ENCODE assay signal across 1 cellular context in the genomic region with DNA sequence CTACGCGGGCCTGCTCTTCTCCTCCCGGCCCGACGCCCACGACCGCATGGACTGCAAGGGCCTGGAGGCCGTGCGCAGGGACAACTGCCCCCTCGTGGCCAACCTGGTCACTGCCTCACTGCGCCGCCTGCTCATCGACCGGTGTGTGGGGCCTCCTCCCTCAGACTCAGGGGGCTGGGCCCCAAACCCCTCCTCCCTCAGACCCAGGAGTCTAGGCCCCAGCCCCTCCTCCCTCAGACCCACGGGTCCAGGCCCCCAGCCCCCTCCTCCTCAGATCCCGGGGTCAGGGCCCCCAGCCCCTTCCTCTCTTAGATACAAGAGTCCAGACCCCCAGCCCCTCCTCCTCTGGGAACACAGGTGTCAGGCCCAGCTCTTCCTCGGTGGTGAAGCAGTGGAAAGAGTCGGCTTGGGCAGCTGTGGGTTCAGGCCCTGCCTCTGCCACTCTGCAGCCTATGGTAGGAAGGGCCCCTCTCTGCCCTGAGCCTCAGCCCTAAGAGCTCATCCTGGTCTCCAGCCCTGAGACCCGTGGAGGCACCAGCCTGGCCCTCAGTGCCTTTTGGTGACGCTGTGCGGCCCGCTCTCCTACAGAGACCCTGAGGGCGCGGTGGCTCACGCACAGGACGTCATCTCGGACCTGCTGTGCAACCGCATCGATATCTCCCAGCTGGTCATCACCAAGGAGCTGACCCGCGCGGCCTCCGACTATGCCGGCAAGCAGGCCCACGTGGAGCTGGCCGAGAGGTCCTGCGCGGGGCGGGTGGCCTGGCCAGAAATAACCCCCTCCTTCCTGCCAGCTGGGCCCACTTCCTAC.
TF ChIP-seq lines count a peak whose summit lies in the region.

No MANE protein-coding gene starts in this region.

TF ChIP-seq in GM12878, 131 proteins besides CTCF, POLR2A, EP300 and RAD21 (continues in another document):
- no peak for TF ChIP-seq ESRRA (IDR thresholded peaks at IDR 0.05; ENCODE audit: low read length)
- TF ChIP-seq, protein P1, sequence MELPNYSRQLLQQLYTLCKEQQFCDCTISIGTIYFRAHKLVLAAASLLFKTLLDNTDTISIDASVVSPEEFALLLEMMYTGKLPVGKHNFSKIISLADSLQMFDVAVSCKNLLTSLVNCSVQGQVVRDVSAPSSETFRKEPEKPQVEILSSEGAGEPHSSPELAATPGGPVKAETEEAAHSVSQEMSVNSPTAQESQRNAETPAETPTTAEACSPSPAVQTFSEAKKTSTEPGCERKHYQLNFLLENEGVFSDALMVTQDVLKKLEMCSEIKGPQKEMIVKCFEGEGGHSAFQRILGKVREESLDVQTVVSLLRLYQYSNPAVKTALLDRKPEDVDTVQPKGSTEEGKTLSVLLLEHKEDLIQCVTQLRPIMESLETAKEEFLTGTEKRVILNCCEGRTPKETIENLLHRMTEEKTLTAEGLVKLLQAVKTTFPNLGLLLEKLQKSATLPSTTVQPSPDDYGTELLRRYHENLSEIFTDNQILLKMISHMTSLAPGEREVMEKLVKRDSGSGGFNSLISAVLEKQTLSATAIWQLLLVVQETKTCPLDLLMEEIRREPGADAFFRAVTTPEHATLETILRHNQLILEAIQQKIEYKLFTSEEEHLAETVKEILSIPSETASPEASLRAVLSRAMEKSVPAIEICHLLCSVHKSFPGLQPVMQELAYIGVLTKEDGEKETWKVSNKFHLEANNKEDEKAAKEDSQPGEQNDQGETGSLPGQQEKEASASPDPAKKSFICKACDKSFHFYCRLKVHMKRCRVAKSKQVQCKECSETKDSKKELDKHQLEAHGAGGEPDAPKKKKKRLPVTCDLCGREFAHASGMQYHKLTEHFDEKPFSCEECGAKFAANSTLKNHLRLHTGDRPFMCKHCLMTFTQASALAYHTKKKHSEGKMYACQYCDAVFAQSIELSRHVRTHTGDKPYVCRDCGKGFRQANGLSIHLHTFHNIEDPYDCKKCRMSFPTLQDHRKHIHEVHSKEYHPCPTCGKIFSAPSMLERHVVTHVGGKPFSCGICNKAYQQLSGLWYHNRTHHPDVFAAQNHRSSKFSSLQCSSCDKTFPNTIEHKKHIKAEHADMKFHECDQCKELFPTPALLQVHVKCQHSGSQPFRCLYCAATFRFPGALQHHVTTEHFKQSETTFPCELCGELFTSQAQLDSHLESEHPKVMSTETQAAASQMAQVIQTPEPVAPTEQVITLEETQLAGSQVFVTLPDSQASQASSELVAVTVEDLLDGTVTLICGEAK (IDR thresholded peaks at IDR 0.05; ENCODE audit: borderline replicate concordance), result no peak
- TF ChIP-seq STAT1 (conservative IDR thresholded peaks at IDR 0.05), result no peak
- TF ChIP-seq, protein P2, sequence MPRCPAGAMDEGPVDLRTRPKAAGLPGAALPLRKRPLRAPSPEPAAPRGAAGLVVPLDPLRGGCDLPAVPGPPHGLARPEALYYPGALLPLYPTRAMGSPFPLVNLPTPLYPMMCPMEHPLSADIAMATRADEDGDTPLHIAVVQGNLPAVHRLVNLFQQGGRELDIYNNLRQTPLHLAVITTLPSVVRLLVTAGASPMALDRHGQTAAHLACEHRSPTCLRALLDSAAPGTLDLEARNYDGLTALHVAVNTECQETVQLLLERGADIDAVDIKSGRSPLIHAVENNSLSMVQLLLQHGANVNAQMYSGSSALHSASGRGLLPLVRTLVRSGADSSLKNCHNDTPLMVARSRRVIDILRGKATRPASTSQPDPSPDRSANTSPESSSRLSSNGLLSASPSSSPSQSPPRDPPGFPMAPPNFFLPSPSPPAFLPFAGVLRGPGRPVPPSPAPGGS (IDR thresholded peaks at IDR 0.05; ENCODE audit: borderline replicate concordance, insufficient read depth, low read depth, low read length, poor library complexity, severe bottlenecking), result no peak
- no peak for TF ChIP-seq ZBTB11 (CRISPR knock-in tag; IDR thresholded peaks at IDR 0.05)
- no peak for TF ChIP-seq MYB (IDR thresholded peaks at IDR 0.05; ENCODE audit: borderline replicate concordance, low read depth, low read length)
- TF ChIP-seq BHLHE40 (IDR thresholded peaks at IDR 0.05; ENCODE audit: borderline replicate concordance in 1 of 2, low read depth in 2 of 2, low read length in 1 of 2), result peak; percentile 37 to 63; a peak in 2 of 4 replicates
- peak; percentile 75 for TF ChIP-seq ZNF687 (IDR thresholded peaks at IDR 0.05)
- TF ChIP-seq YBX1 (IDR thresholded peaks at IDR 0.05), result no peak
- no peak for TF ChIP-seq ASH2L (IDR thresholded peaks at IDR 0.05; ENCODE audit: borderline replicate concordance, low read depth)
- TF ChIP-seq ATF2 (IDR thresholded peaks at IDR 0.05; ENCODE audit: low read length), result no peak
- no peak for TF ChIP-seq IRF3 (IDR thresholded peaks at IDR 0.05)
- TF ChIP-seq, protein P3, sequence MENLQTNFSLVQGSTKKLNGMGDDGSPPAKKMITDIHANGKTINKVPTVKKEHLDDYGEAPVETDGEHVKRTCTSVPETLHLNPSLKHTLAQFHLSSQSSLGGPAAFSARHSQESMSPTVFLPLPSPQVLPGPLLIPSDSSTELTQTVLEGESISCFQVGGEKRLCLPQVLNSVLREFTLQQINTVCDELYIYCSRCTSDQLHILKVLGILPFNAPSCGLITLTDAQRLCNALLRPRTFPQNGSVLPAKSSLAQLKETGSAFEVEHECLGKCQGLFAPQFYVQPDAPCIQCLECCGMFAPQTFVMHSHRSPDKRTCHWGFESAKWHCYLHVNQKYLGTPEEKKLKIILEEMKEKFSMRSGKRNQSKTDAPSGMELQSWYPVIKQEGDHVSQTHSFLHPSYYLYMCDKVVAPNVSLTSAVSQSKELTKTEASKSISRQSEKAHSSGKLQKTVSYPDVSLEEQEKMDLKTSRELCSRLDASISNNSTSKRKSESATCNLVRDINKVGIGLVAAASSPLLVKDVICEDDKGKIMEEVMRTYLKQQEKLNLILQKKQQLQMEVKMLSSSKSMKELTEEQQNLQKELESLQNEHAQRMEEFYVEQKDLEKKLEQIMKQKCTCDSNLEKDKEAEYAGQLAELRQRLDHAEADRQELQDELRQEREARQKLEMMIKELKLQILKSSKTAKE (IDR thresholded peaks at IDR 0.05; ENCODE audit: low read depth, poor library complexity, severe bottlenecking), result no peak
- TF ChIP-seq POLR2AphosphoS2 (IDR thresholded peaks at IDR 0.05; ENCODE audit: low read depth, low read length), result no peak; the same call in 1 of the 2 replicates
- peak; percentile 31 for TF ChIP-seq SP1 (IDR thresholded peaks at IDR 0.05; ENCODE audit: low read depth, low read length)
- TF ChIP-seq SPI1 (IDR thresholded peaks at IDR 0.05; ENCODE audit: borderline replicate concordance, insufficient read depth, low read depth, low read length), result no peak
- TF ChIP-seq HDAC6 (IDR thresholded peaks at IDR 0.05; ENCODE audit: unreplicated experiment), result no peak
- TF ChIP-seq, protein P4, sequence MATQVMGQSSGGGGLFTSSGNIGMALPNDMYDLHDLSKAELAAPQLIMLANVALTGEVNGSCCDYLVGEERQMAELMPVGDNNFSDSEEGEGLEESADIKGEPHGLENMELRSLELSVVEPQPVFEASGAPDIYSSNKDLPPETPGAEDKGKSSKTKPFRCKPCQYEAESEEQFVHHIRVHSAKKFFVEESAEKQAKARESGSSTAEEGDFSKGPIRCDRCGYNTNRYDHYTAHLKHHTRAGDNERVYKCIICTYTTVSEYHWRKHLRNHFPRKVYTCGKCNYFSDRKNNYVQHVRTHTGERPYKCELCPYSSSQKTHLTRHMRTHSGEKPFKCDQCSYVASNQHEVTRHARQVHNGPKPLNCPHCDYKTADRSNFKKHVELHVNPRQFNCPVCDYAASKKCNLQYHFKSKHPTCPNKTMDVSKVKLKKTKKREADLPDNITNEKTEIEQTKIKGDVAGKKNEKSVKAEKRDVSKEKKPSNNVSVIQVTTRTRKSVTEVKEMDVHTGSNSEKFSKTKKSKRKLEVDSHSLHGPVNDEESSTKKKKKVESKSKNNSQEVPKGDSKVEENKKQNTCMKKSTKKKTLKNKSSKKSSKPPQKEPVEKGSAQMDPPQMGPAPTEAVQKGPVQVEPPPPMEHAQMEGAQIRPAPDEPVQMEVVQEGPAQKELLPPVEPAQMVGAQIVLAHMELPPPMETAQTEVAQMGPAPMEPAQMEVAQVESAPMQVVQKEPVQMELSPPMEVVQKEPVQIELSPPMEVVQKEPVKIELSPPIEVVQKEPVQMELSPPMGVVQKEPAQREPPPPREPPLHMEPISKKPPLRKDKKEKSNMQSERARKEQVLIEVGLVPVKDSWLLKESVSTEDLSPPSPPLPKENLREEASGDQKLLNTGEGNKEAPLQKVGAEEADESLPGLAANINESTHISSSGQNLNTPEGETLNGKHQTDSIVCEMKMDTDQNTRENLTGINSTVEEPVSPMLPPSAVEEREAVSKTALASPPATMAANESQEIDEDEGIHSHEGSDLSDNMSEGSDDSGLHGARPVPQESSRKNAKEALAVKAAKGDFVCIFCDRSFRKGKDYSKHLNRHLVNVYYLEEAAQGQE (IDR thresholded peaks at IDR 0.05; ENCODE audit: low read depth, low read length), result no peak
- peak; percentile 62 for TF ChIP-seq BACH1 (IDR thresholded peaks at IDR 0.05; ENCODE audit: borderline replicate concordance)
- peak; percentile 73 for TF ChIP-seq NBN (IDR thresholded peaks at IDR 0.05)
- no peak for TF ChIP-seq PML (IDR thresholded peaks at IDR 0.05; ENCODE audit: low read length)
- TF ChIP-seq, protein P5, sequence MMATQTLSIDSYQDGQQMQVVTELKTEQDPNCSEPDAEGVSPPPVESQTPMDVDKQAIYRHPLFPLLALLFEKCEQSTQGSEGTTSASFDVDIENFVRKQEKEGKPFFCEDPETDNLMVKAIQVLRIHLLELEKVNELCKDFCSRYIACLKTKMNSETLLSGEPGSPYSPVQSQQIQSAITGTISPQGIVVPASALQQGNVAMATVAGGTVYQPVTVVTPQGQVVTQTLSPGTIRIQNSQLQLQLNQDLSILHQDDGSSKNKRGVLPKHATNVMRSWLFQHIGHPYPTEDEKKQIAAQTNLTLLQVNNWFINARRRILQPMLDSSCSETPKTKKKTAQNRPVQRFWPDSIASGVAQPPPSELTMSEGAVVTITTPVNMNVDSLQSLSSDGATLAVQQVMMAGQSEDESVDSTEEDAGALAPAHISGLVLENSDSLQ (IDR thresholded peaks at IDR 0.05), result peak; percentile 18; the same call in 1 of the 2 replicates
- no peak for TF ChIP-seq SUPT20H (IDR thresholded peaks at IDR 0.05; ENCODE audit: borderline replicate concordance, control insufficient read depth, low read depth, low read length)
- TF ChIP-seq NRF1 (conservative IDR thresholded peaks at IDR 0.05; ENCODE audit: low read depth, low read length), result no peak
- no peak for TF ChIP-seq NFYA (IDR thresholded peaks at IDR 0.05; ENCODE audit: borderline replicate concordance, low read depth, low read length)
